8 cellular contexts compared by ENCODE assay signal in the genomic region with DNA sequence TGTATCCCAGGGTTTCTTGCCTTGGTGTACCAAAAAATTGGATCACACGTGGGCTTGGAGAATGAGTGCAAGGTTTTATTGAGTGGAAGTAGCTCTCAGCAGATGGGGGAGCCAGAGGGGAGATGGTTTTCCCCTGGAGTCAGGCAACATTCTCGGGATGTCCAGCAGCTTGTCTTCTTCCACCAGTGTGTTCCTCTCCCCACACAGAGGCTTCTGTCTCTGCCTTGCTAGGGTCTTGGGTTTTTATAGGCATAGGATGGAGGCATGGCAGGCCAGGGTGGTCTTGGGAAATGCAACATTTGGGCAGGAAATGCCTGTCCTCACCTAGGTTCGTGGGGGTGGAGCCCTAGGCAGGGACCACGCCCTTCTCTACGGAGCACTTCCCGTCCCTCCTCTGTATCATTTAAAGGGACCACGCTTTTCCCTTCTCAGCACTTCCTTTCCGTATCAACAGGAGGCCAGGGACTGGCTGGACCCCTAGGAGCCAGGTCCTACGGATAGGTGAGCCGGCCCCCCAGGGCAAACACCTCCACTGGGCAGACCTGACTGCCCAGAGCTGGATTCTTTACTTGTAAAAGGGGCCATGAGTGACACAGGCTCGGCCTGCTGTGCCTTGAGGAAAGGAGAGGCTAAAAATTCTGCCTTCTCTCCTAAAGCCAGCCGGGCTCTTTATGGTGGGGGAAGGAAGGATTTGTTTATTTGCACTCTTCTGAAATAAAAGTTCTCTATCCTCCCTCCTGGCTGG. TPM values are rescaled to one million over a fixed set of nuclear protein-coding genes. Genes with fewer than 3 reads are reported as not detected.
DNase-seq lines count a peak whose midpoint lies in the region; ATAC-seq and TF ChIP-seq lines count a peak whose summit lies in the region.

No MANE protein-coding gene starts in this region.

- peak overlapping the region; percentile 70; the same call in 1 of the 2 replicates for H2AFZ ChIP-seq in DND-41 (ENCODE audit: low read depth, low read length)

- H3K79me2 ChIP-seq in DND-41 (ENCODE audit: insufficient read depth, low read length): peaks cover 8% of the 10 kb centered on the region

- H3K27ac ChIP-seq in DND-41 (ENCODE audit: low read length) (peak overlapping the region; percentile 76), HEK293 (ENCODE audit: extremely low read depth, low read depth, low read length) (peak overlapping the region; percentile 68)

- H3K27me3 ChIP-seq in DND-41 (ENCODE audit: insufficient read depth, low read length, poor library complexity): no peaks in the 10 kb centered on the region

- H3K36me3 ChIP-seq in DND-41 (ENCODE audit: insufficient read depth, low read length): no peaks in the 10 kb centered on the region
- H3K36me3 ChIP-seq in HEK293 (ENCODE audit: control insufficient read depth in 2 of 2, insufficient read depth in 1 of 2, low read length in 2 of 2): no peaks in the 10 kb centered on the region

- ATAC-seq in DND-41 (ENCODE audit: insufficient read depth, low read depth) (peak; percentile 90), HG02870 (IDR thresholded peaks at IDR 0.05; ENCODE audit: unreplicated experiment) (no peak)

- H3K4me3 ChIP-seq in DND-41 (ENCODE audit: low read depth in 1 of 2, low read length in 2 of 2) (peak overlapping the region; percentile 48 to 69; a peak in 3 of 4 replicates), HEK293 (ENCODE audit: low read depth, low read length) (peak overlapping the region; percentile 53)

- H3K9me3 ChIP-seq in DND-41 (ENCODE audit: insufficient read depth, low read length, severe bottlenecking): no peaks in the 10 kb centered on the region
- no peaks in the 10 kb centered on the region for H3K9me3 ChIP-seq in HEK293 (ENCODE audit: control insufficient read depth, insufficient read depth, low read depth, low read length)

- peaks cover 19% of the 10 kb centered on the region for H3K4me1 ChIP-seq in DND-41 (ENCODE audit: insufficient read depth, low read length)
- H3K4me1 ChIP-seq in HEK293 (ENCODE audit: control insufficient read depth, insufficient read depth, low read length): no peaks in the 10 kb centered on the region

- POLR2A ChIA-PET in HEK293 (lab: Yijun Ruan, JAX): no interaction called here

- no peaks in the 10 kb centered on the region for H4K20me1 ChIP-seq in DND-41 (ENCODE audit: insufficient read depth, low read length)

- CTCF ChIA-PET in HEK293 (lab: Yijun Ruan, JAX): interaction anchor here (0.6 to 1.9 kb wide), 3 partner anchors 32 to 86 kb away, joined by 4 to 11 read pairs (median 5); no protein-coding TSS in a partner anchor

- H3K9ac ChIP-seq in DND-41 (ENCODE audit: low read depth, low read length): peak overlapping the region; percentile 62

- TF ChIP-seq CTCF in DND-41 (IDR thresholded peaks at IDR 0.05; ENCODE audit: borderline replicate concordance, extremely low read depth, low read length, poor library complexity, severe bottlenecking): no peak
- no peak for TF ChIP-seq CTCF in HEK293 (tag by site-specific recombination; IDR thresholded peaks at IDR 0.05)

- peak overlapping the region; percentile 74 for H3K4me2 ChIP-seq in DND-41 (ENCODE audit: insufficient read depth, low read length)

- DNase-seq in DND-41: peak; percentile 77
- peak; percentile 79 to 80 for DNase-seq in activated T-cell treated with anti-CD3 and anti-CD28 coated beads, Interleukin-2, amount 50 U/mL, for 48 hours
- DNase-seq in foreskin melanocyte: peak; percentile 70
- peak; percentile 41 for DNase-seq in pons (ENCODE audit: low spot score)
- peak; percentile 86 for DNase-seq in ureter (ENCODE audit: low spot score)

TF ChIP-seq in HEK293, 187 proteins besides CTCF, POLR2A, EP300 and RAD21 (continues in another document):
- TF ChIP-seq ZNF354C (tag by site-specific recombination; IDR thresholded peaks at IDR 0.05; ENCODE audit: borderline replicate concordance, low read depth) (no peak), ZNF26 (tag by site-specific recombination; IDR thresholded peaks at IDR 0.05) (no peak)

TF ChIP-seq in PFSK-1, 5 proteins besides CTCF, POLR2A, EP300 and RAD21:
- TF ChIP-seq POLR2AphosphoS5 (IDR thresholded peaks at IDR 0.05; ENCODE audit: low read depth, low read length) (peak; percentile 49; the same call in 1 of the 2 replicates), FOXP2 (optimal IDR thresholded peaks at IDR 0.05; ENCODE audit: borderline replicate concordance, extremely low read depth, extremely low read length, insufficient read depth) (no peak)

RNA-seq across cellular contexts. Expression of gene CCDC188, which starts 55.3 kb away (rescaled TPM):
- polyA plus RNA-seq in PFSK-1 (2012; ENCODE audit: insufficient read length, low read depth): 10.3 TPM
- total RNA-seq in ureter: 2.6 TPM
